ENCODE assay signal across 18 cellular contexts in the genomic region with DNA sequence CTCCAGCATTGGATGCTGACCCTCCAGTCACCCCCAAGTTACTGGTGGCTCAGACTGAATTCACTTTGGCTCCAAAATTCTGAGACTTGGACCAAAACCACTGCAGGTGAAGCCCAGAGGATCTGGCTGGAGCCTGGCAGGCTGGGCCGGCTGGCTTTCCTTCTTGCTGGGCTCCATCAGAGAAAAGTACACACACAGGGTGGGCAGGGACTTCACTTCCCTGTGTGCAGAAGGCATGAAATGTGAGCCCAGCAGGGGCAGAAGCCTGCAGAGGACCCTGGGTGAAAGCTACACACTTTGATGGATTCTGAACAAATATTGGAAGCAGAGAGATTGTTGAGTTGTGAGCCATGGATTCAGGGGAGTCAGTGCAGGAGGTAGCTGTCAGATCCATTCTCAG. TPM values are rescaled to one million over a fixed set of nuclear protein-coding genes. Genes with fewer than 3 reads are reported as not detected.
DNase-seq lines count a peak whose midpoint lies in the region; ATAC-seq and TF ChIP-seq lines count a peak whose summit lies in the region.
"Had no signal": no experiment of that assay in that cellular context is flagged by ENCODE, and none has a peak within 500 bp of the region (broad histone marks: within the 10 kb centered on the region; RNA-seq: fewer than 3 reads in every experiment).

No MANE protein-coding gene starts in this region.

- no peak for TF ChIP-seq CTCF in HEK293 (tag by site-specific recombination; IDR thresholded peaks at IDR 0.05)

- H3K27me3 Mint-ChIP-seq in activated naive CD8-positive, alpha-beta T cell treated with anti-CD3 and anti-CD28 coated beads, Interleukin-2, amount 50 U/mL, for 24 hours: no peaks in the 10 kb centered on the region
- H3K27me3 Mint-ChIP-seq in activated naive CD8-positive, alpha-beta T cell treated with anti-CD3 and anti-CD28 coated beads for 36 hours: no peaks in the 10 kb centered on the region
- H3K27me3 Mint-ChIP-seq: CD4-positive, CD25-positive, alpha-beta regulatory T cell; IgD-negative memory B cell had no signal

- H3K36me3 Mint-ChIP-seq in activated naive CD8-positive, alpha-beta T cell treated with anti-CD3 and anti-CD28 coated beads, Interleukin-2, amount 50 U/mL, for 24 hours (ENCODE audit: low read depth): peaks cover 85% of the 10 kb centered on the region
- peaks cover 69% of the 10 kb centered on the region for H3K36me3 Mint-ChIP-seq in activated naive CD8-positive, alpha-beta T cell treated with anti-CD3 and anti-CD28 coated beads for 36 hours
- H3K36me3 Mint-ChIP-seq in stimulated activated effector memory CD8-positive, alpha-beta T cell treated with anti-CD3 and anti-CD28 coated beads, Interleukin-12 subunit alpha, Interleukin-12 subunit beta, amount 100 ng/mL, for 72 hours: peaks cover 98% of the 10 kb centered on the region
- H3K36me3 Mint-ChIP-seq: CD4-positive, CD25-positive, alpha-beta regulatory T cell had no signal

- no peaks in the 10 kb centered on the region for H3K4me1 ChIP-seq in HEK293 (ENCODE audit: control insufficient read depth, insufficient read depth, low read length)
- H3K4me1 ChIP-seq: BE2C, Caco-2 had no signal

- H3K36me3 ChIP-seq in HEK293 (ENCODE audit: control insufficient read depth in 2 of 2, insufficient read depth in 1 of 2, low read length in 2 of 2): no peaks in the 10 kb centered on the region
- H3K36me3 ChIP-seq: BE2C had no signal

- POLR2A ChIA-PET in HEK293 (lab: Yijun Ruan, JAX): no interaction called here

- no peak overlapping the region for H3K4me3 ChIP-seq in HEK293 (ENCODE audit: low read depth, low read length)
- H3K4me3 ChIP-seq: GM23338 had no signal

- H3K9me3 Mint-ChIP-seq in activated naive CD8-positive, alpha-beta T cell treated with anti-CD3 and anti-CD28 coated beads, Interleukin-2, amount 50 U/mL, for 24 hours: no peaks in the 10 kb centered on the region
- no peaks in the 10 kb centered on the region for H3K9me3 Mint-ChIP-seq in activated naive CD8-positive, alpha-beta T cell treated with anti-CD3 and anti-CD28 coated beads for 36 hours
- no peaks in the 10 kb centered on the region for H3K9me3 Mint-ChIP-seq in stimulated activated effector memory CD8-positive, alpha-beta T cell treated with anti-CD3 and anti-CD28 coated beads, Interleukin-12 subunit alpha, Interleukin-12 subunit beta, amount 100 ng/mL, for 72 hours
- H3K9me3 Mint-ChIP-seq: CD4-positive, CD25-positive, alpha-beta regulatory T cell; CD8-positive, alpha-beta memory T cell; GM23338; HFFc6; IgD-negative memory B cell had no signal

- no peak for DNase-seq in activated naive CD8-positive, alpha-beta T cell treated with anti-CD3 and anti-CD28 coated beads, Interleukin-2, amount 50 U/mL, for 24 hours
- DNase-seq in activated naive CD8-positive, alpha-beta T cell treated with anti-CD3 and anti-CD28 coated beads for 36 hours: no peak
- DNase-seq in NCI-H69 (lab: John Stamatoyannopoulos, UW) (peak; percentile 72), mucosa of gallbladder (ENCODE audit: low spot score) (no peak), AG20443 (ENCODE audit: low spot score) (no peak), MV-4-11 (lab: John Stamatoyannopoulos, UW) (no peak)
- DNase-seq in stimulated activated effector memory CD8-positive, alpha-beta T cell treated with anti-CD3 and anti-CD28 coated beads, Interleukin-12 subunit alpha, Interleukin-12 subunit beta, amount 100 ng/mL, for 72 hours (ENCODE audit: low spot score in 2 of 2): peak in 1 of 2 donors; percentile 40
- DNase-seq: 8988T; BE2C; C1 segment of cervical spinal cord; Caco-2; CD4-positive, CD25-positive, alpha-beta regulatory T cell; CD8-positive, alpha-beta memory T cell; HCEC 1CT; HFFc6 had no signal

- ATAC-seq in activated naive CD8-positive, alpha-beta T cell treated with anti-CD3 and anti-CD28 coated beads, Interleukin-2, amount 50 U/mL, for 24 hours: no peak
- ATAC-seq in stimulated activated effector memory CD8-positive, alpha-beta T cell treated with anti-CD3 and anti-CD28 coated beads, Interleukin-12 subunit alpha, Interleukin-12 subunit beta, amount 100 ng/mL, for 72 hours: no peak
- ATAC-seq: GM23338 had no signal

- H3K9me3 ChIP-seq in HEK293 (ENCODE audit: control insufficient read depth, insufficient read depth, low read depth, low read length): no peaks in the 10 kb centered on the region
- H3K9me3 ChIP-seq: BE2C, Caco-2 had no signal

- CTCF ChIA-PET in HEK293 (lab: Yijun Ruan, JAX): interaction anchor here (0.7 kb wide), 2 partner anchors 105 to 653 kb away, joined by 3 to 4 read pairs; no protein-coding TSS in a partner anchor

- H3K27ac Mint-ChIP-seq in activated naive CD8-positive, alpha-beta T cell treated with anti-CD3 and anti-CD28 coated beads, Interleukin-2, amount 50 U/mL, for 24 hours: peak overlapping the region; percentile 8
- H3K27ac Mint-ChIP-seq in activated naive CD8-positive, alpha-beta T cell treated with anti-CD3 and anti-CD28 coated beads for 36 hours: no peak overlapping the region
- H3K27ac Mint-ChIP-seq in stimulated activated effector memory CD8-positive, alpha-beta T cell treated with anti-CD3 and anti-CD28 coated beads, Interleukin-12 subunit alpha, Interleukin-12 subunit beta, amount 100 ng/mL, for 72 hours: peak overlapping the region; percentile 23
- H3K27ac Mint-ChIP-seq: CD4-positive, CD25-positive, alpha-beta regulatory T cell; GM23338; HFFc6; IgD-negative memory B cell had no signal

- peaks cover 6% of the 10 kb centered on the region for H3K4me1 Mint-ChIP-seq in activated naive CD8-positive, alpha-beta T cell treated with anti-CD3 and anti-CD28 coated beads, Interleukin-2, amount 50 U/mL, for 24 hours
- H3K4me1 Mint-ChIP-seq in activated naive CD8-positive, alpha-beta T cell treated with anti-CD3 and anti-CD28 coated beads for 36 hours: no peaks in the 10 kb centered on the region
- H3K4me1 Mint-ChIP-seq in stimulated activated effector memory CD8-positive, alpha-beta T cell treated with anti-CD3 and anti-CD28 coated beads, Interleukin-12 subunit alpha, Interleukin-12 subunit beta, amount 100 ng/mL, for 72 hours: no peaks in the 10 kb centered on the region
- H3K4me1 Mint-ChIP-seq: GM23338 had no signal

- no peak overlapping the region for H3K27ac ChIP-seq in HEK293 (ENCODE audit: extremely low read depth, low read depth, low read length)

- no peak overlapping the region for H3K4me3 Mint-ChIP-seq in activated naive CD8-positive, alpha-beta T cell treated with anti-CD3 and anti-CD28 coated beads, Interleukin-2, amount 50 U/mL, for 24 hours
- no peak overlapping the region for H3K4me3 Mint-ChIP-seq in activated naive CD8-positive, alpha-beta T cell treated with anti-CD3 and anti-CD28 coated beads for 36 hours
- H3K4me3 Mint-ChIP-seq in stimulated activated effector memory CD8-positive, alpha-beta T cell treated with anti-CD3 and anti-CD28 coated beads, Interleukin-12 subunit alpha, Interleukin-12 subunit beta, amount 100 ng/mL, for 72 hours: no peak overlapping the region
- H3K4me3 Mint-ChIP-seq: CD4-positive, CD25-positive, alpha-beta regulatory T cell; CD8-positive, alpha-beta memory T cell; GM23338; HFFc6; IgD-negative memory B cell had no signal

TF ChIP-seq in HEK293, 187 proteins besides CTCF, POLR2A, EP300 and RAD21:
- no peak for TF ChIP-seq ZNF561 (tag by site-specific recombination; IDR thresholded peaks at IDR 0.05; ENCODE audit: borderline replicate concordance)
- TF ChIP-seq ZIC2 (tag by site-specific recombination; IDR thresholded peaks at IDR 0.05): peak; percentile 24; the same call in 1 of the 2 replicates
TF ChIP-seq in HEK293: peak in this region for 1.

RNA-seq across cellular contexts. Expression of a gene that starts 18.4 kb away (rescaled TPM):
- total RNA-seq in activated naive CD8-positive, alpha-beta T cell treated with anti-CD3 and anti-CD28 coated beads for 36 hours: 10 to 100 TPM; 35.7 to 36.9 TPM
- 7.5 TPM for total RNA-seq in mucosa of gallbladder
